In the genomic region with DNA sequence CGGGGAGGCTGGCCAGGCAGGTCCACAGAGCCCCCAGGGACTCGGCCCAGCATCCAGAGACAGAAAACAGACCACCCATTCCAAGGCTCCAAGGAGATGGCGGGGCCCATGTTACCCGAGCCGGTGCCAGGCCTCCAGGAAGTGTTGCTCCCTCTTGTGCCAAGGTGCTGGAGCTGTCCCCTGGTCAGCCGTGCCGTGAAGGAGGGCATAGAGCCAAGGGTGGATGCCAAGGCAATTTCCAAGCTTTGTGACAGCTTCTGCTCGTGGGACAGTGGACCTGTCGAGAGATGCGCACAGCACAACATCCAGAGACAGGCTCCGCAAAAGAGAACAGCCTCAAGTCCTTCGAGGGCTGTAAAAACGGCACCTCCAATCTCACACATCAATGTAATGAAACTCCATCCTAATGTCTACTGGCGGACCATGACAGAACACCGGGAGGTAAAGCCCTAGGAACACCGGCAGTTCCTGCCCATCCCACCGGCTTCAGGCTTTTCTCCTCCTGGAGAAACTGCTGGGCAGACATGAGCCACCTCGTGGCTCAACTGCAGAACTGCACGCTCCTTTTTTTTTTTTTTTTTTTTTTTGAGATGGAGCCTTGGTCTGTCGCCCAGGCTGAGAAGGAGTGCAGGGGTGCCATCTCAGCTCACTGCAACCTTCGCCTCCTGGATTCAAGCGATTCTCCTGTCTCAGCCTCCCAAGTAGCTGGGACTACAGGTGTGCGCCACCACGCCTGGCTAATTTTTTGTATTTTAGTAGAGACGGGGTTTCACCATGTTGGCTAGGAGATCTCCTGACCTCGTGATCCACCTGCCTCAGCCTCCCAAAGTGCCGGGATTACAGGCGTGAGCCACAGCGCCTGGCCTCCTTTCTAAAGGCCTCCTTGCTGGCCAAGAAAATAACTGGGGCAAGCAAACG, we compare ENCODE assay signal across 1 cellular context.
TF ChIP-seq lines count a peak whose summit lies in the region.

No MANE protein-coding gene starts in this region.

TF ChIP-seq in HepG2, 621 proteins besides CTCF, POLR2A, EP300 and RAD21 (continues in another document):
- TF ChIP-seq ZNF556 (CRISPR knock-in tag; IDR thresholded peaks at IDR 0.05; ENCODE audit: borderline replicate concordance) (peak; percentile 87), CSRNP2 (CRISPR knock-in tag; conservative IDR thresholded peaks at IDR 0.05; ENCODE audit: low read depth) (no peak), ZFP37 (CRISPR knock-in tag; IDR thresholded peaks at IDR 0.05; ENCODE audit: borderline replicate concordance) (0 out of 2 replicates have a peak, but pooled peaks have one; percentile 45), NFKBIZ (CRISPR knock-in tag; IDR thresholded peaks at IDR 0.05) (no peak), TAF15 (IDR thresholded peaks at IDR 0.05; ENCODE audit: low read depth, low read length, poor library complexity, severe bottlenecking) (no peak), ZBTB38 (CRISPR knock-in tag; IDR thresholded peaks at IDR 0.05) (peak; percentile 70; the same call in 1 of the 2 replicates), ZFY (CRISPR knock-in tag; IDR thresholded peaks at IDR 0.05) (peak; percentile 46; the same call in 1 of the 2 replicates), STAT5B (CRISPR knock-in tag; IDR thresholded peaks at IDR 0.05) (no peak), CENPBD1 (CRISPR knock-in tag; IDR thresholded peaks at IDR 0.05; ENCODE audit: borderline replicate concordance, low read depth) (no peak), ZNF367 (CRISPR knock-in tag; IDR thresholded peaks at IDR 0.05; ENCODE audit: borderline replicate concordance) (no peak), SYNCRIP (IDR thresholded peaks at IDR 0.05; ENCODE audit: insufficient read depth, low read depth, low read length) (no peak), SP1 (IDR thresholded peaks at IDR 0.05) (no peak), SP1 (CRISPR knock-in tag; IDR thresholded peaks at IDR 0.05) (no peak), ARNT2 (CRISPR knock-in tag; IDR thresholded peaks at IDR 0.05; ENCODE audit: low read depth) (no peak), ZMAT5 (CRISPR knock-in tag; IDR thresholded peaks at IDR 0.05; ENCODE audit: borderline replicate concordance, low read depth) (no peak), ZNF335 (CRISPR knock-in tag; IDR thresholded peaks at IDR 0.05) (no peak), MAFF (IDR thresholded peaks at IDR 0.05; ENCODE audit: low read depth, low read length) (no peak; the same call in 1 of the 2 replicates), NAIF1 (CRISPR knock-in tag; IDR thresholded peaks at IDR 0.05; ENCODE audit: borderline replicate concordance) (no peak), ZNF431 (CRISPR knock-in tag; IDR thresholded peaks at IDR 0.05; ENCODE audit: borderline replicate concordance, low read depth) (no peak), ZNF569 (CRISPR knock-in tag; IDR thresholded peaks at IDR 0.05; ENCODE audit: borderline replicate concordance) (no peak), ZNF775 (CRISPR knock-in tag; IDR thresholded peaks at IDR 0.05; ENCODE audit: borderline replicate concordance) (no peak), ZNF3 (CRISPR knock-in tag; IDR thresholded peaks at IDR 0.05) (no peak), PHF21A (CRISPR knock-in tag; IDR thresholded peaks at IDR 0.05) (no peak; the same call in 1 of the 2 replicates), FOXP1 (IDR thresholded peaks at IDR 0.05) (no peak), FOXP1 (CRISPR knock-in tag; IDR thresholded peaks at IDR 0.05) (no peak), ZNF121 (CRISPR knock-in tag; IDR thresholded peaks at IDR 0.05) (no peak), GATAD1 (CRISPR knock-in tag; IDR thresholded peaks at IDR 0.05) (no peak), NR2F6 (IDR thresholded peaks at IDR 0.05) (no peak), NR2F6 (CRISPR knock-in tag; IDR thresholded peaks at IDR 0.05) (peak; percentile 25; the same call in 1 of the 2 replicates), HOXD1 (CRISPR knock-in tag; IDR thresholded peaks at IDR 0.05) (peak; percentile 56; the same call in 1 of the 2 replicates), MXD3 (CRISPR knock-in tag; IDR thresholded peaks at IDR 0.05) (no peak), ZNF33B (CRISPR knock-in tag; IDR thresholded peaks at IDR 0.05) (no peak), ZNF543 (CRISPR knock-in tag; IDR thresholded peaks at IDR 0.05) (no peak), ZNF550 (CRISPR knock-in tag; IDR thresholded peaks at IDR 0.05; ENCODE audit: borderline replicate concordance) (no peak), RCOR2 (CRISPR knock-in tag; IDR thresholded peaks at IDR 0.05) (no peak), REXO4 (CRISPR knock-in tag; IDR thresholded peaks at IDR 0.05; ENCODE audit: borderline replicate concordance) (no peak), TRIM22 (IDR thresholded peaks at IDR 0.05) (no peak), ZBTB42 (CRISPR knock-in tag; IDR thresholded peaks at IDR 0.05) (no peak), ZNF180 (CRISPR knock-in tag; IDR thresholded peaks at IDR 0.05; ENCODE audit: borderline replicate concordance, low read depth) (no peak), RFXANK (CRISPR knock-in tag; IDR thresholded peaks at IDR 0.05) (no peak), SNRNP70 (IDR thresholded peaks at IDR 0.05; ENCODE audit: low read depth, low read length) (no peak), ZNF317 (CRISPR knock-in tag; IDR thresholded peaks at IDR 0.05) (no peak), TSC22D2 (CRISPR knock-in tag; IDR thresholded peaks at IDR 0.05; ENCODE audit: borderline replicate concordance) (no peak)
- TF ChIP-seq, protein P1, sequence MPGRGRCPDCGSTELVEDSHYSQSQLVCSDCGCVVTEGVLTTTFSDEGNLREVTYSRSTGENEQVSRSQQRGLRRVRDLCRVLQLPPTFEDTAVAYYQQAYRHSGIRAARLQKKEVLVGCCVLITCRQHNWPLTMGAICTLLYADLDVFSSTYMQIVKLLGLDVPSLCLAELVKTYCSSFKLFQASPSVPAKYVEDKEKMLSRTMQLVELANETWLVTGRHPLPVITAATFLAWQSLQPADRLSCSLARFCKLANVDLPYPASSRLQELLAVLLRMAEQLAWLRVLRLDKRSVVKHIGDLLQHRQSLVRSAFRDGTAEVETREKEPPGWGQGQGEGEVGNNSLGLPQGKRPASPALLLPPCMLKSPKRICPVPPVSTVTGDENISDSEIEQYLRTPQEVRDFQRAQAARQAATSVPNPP (CRISPR knock-in tag; IDR thresholded peaks at IDR 0.05) = no peak
- TF ChIP-seq, protein P2, sequence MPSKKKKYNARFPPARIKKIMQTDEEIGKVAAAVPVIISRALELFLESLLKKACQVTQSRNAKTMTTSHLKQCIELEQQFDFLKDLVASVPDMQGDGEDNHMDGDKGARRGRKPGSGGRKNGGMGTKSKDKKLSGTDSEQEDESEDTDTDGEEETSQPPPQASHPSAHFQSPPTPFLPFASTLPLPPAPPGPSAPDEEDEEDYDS (CRISPR knock-in tag; IDR thresholded peaks at IDR 0.05) = no peak
- TF ChIP-seq, protein P3, sequence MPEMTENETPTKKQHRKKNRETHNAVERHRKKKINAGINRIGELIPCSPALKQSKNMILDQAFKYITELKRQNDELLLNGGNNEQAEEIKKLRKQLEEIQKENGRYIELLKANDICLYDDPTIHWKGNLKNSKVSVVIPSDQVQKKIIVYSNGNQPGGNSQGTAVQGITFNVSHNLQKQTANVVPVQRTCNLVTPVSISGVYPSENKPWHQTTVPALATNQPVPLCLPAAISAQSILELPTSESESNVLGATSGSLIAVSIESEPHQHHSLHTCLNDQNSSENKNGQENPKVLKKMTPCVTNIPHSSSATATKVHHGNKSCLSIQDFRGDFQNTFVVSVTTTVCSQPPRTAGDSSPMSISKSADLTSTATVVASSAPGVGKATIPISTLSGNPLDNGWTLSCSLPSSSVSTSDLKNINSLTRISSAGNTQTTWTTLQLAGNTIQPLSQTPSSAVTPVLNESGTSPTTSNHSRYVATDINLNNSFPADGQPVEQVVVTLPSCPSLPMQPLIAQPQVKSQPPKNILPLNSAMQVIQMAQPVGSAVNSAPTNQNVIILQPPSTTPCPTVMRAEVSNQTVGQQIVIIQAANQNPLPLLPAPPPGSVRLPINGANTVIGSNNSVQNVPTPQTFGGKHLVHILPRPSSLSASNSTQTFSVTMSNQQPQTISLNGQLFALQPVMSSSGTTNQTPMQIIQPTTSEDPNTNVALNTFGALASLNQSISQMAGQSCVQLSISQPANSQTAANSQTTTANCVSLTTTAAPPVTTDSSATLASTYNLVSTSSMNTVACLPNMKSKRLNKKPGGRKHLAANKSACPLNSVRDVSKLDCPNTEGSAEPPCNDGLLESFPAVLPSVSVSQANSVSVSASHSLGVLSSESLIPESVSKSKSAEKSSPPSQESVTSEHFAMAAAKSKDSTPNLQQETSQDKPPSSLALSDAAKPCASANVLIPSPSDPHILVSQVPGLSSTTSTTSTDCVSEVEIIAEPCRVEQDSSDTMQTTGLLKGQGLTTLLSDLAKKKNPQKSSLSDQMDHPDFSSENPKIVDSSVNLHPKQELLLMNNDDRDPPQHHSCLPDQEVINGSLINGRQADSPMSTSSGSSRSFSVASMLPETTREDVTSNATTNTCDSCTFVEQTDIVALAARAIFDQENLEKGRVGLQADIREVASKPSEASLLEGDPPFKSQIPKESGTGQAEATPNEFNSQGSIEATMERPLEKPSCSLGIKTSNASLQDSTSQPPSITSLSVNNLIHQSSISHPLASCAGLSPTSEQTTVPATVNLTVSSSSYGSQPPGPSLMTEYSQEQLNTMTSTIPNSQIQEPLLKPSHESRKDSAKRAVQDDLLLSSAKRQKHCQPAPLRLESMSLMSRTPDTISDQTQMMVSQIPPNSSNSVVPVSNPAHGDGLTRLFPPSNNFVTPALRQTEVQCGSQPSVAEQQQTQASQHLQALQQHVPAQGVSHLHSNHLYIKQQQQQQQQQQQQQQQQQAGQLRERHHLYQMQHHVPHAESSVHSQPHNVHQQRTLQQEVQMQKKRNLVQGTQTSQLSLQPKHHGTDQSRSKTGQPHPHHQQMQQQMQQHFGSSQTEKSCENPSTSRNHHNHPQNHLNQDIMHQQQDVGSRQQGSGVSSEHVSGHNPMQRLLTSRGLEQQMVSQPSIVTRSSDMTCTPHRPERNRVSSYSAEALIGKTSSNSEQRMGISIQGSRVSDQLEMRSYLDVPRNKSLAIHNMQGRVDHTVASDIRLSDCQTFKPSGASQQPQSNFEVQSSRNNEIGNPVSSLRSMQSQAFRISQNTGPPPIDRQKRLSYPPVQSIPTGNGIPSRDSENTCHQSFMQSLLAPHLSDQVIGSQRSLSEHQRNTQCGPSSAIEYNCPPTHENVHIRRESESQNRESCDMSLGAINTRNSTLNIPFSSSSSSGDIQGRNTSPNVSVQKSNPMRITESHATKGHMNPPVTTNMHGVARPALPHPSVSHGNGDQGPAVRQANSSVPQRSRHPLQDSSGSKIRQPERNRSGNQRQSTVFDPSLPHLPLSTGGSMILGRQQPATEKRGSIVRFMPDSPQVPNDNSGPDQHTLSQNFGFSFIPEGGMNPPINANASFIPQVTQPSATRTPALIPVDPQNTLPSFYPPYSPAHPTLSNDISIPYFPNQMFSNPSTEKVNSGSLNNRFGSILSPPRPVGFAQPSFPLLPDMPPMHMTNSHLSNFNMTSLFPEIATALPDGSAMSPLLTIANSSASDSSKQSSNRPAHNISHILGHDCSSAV (CRISPR knock-in tag; IDR thresholded peaks at IDR 0.05; ENCODE audit: borderline replicate concordance) = no peak
- TF ChIP-seq, protein P4, sequence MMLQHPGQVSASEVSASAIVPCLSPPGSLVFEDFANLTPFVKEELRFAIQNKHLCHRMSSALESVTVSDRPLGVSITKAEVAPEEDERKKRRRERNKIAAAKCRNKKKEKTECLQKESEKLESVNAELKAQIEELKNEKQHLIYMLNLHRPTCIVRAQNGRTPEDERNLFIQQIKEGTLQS (CRISPR knock-in tag; IDR thresholded peaks at IDR 0.05) = no peak
- TF ChIP-seq, protein P5, sequence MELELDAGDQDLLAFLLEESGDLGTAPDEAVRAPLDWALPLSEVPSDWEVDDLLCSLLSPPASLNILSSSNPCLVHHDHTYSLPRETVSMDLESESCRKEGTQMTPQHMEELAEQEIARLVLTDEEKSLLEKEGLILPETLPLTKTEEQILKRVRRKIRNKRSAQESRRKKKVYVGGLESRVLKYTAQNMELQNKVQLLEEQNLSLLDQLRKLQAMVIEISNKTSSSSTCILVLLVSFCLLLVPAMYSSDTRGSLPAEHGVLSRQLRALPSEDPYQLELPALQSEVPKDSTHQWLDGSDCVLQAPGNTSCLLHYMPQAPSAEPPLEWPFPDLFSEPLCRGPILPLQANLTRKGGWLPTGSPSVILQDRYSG (CRISPR knock-in tag; IDR thresholded peaks at IDR 0.05) = no peak
- TF ChIP-seq, protein P6, sequence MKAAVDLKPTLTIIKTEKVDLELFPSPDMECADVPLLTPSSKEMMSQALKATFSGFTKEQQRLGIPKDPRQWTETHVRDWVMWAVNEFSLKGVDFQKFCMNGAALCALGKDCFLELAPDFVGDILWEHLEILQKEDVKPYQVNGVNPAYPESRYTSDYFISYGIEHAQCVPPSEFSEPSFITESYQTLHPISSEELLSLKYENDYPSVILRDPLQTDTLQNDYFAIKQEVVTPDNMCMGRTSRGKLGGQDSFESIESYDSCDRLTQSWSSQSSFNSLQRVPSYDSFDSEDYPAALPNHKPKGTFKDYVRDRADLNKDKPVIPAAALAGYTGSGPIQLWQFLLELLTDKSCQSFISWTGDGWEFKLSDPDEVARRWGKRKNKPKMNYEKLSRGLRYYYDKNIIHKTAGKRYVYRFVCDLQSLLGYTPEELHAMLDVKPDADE (CRISPR knock-in tag; IDR thresholded peaks at IDR 0.05) = no peak
